ENCODE assay signal across 32 cellular contexts in the genomic region with DNA sequence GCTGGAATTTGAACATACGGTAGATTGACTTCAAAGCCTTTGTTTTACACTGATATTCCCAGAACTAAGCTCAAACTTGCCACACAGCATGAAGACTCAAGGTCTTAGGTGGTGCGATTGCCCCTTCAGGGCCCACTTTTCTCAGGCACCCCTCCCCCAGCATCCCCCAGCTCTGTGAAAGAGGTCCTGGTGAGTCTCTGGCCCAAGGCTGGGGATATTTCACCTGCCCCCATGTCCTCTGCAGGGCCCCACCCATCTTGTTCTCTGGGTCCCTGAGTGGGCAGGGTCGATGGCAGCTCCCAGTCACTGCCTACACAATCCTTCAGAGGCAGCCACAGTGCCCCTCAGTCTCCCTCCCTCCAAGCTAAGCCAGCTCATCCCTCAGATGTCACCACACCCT.
"Had no signal": no experiment of that assay in that cellular context is flagged by ENCODE, and none has a peak within 500 bp of the region (broad histone marks: within the 10 kb centered on the region; RNA-seq: fewer than 3 reads in every experiment).

No MANE protein-coding gene starts in this region.

- FAIRE-seq: K562 had no signal

- H3K27ac Mint-ChIP-seq: activated B cell treated with CpG ODN at 0.5 μM for 24 hours; activated CD4-positive, alpha-beta memory T cell treated with anti-CD3 and anti-CD28 coated beads, Interleukin-2, amount 10 ng/mL, durations not matched to agents 7 days and 5 days; activated naive CD4-positive, alpha-beta T cell treated with anti-CD3 and anti-CD28 coated beads for 36 hours; activated naive CD4-positive, alpha-beta T cell treated with anti-CD3 and anti-CD28 coated beads, Interleukin-2, amount 50 U/mL, for 72 hours; activated naive CD8-positive, alpha-beta T cell treated with anti-CD3 and anti-CD28 coated beads, Interleukin-2, amount 50 U/mL, for 24 hours; activated T-cell treated with anti-CD3 and anti-CD28 coated beads, Interleukin-2, amount 50 U/mL, for 24 hours; activated T-helper 2 cell treated with anti-CD3 and anti-CD28 coated beads, Interferon-gamma antibody, Interleukin-2, Interleukin-4, amounts not matched to agents 10 μg/mL and 5 μg/mL and 100 μg/mL, durations not matched to agents 14 hours and 24 hours and 36 hours had no signal

- H3K36me3 ChIP-seq: Peyer's patch had no signal

- H3K27me3 ChIP-seq: Peyer's patch had no signal

- DNase-seq: activated B cell treated with CpG ODN at 0.5 μM for 24 hours; activated CD4-positive, alpha-beta T cell treated with anti-CD3 and anti-CD28 coated beads for 4 hours; activated CD4-positive, CD25-positive, alpha-beta regulatory T cell treated with anti-CD3 and anti-CD28 coated beads, Interleukin-2, amount 50 U/mL, for 72 hours; activated gamma-delta T cell; activated naive CD4-positive, alpha-beta T cell treated with anti-CD3 and anti-CD28 coated beads for 36 hours; activated naive CD8-positive, alpha-beta T cell treated with anti-CD3 and anti-CD28 coated beads, Interleukin-2, amount 50 U/mL, for 24 hours; activated T-cell treated with anti-CD3 and anti-CD28 coated beads, Interleukin-2, amount 50 U/mL, for 24 hours; anterior cingulate cortex; NCI-H1092 treated with DMSO at 0.1 percent for 48 hours; NCI-H1417; NCI-H146; NCI-H187; NCI-H2029 treated with DMSO at 0.1 percent for 48 hours; NCI-H2107; NCI-H2171; NCI-H510A; NCI-H526; NCI-H748 treated with DMSO at 0.1 percent for 48 hours; NK-92 treated with Interleukin-12 subunit alpha and Interleukin-12 subunit beta, amount 100 ng/mL, for 24 hours; PC-3; Peyer's patch; RPMI8226; SIG-M5; T-helper 1 cell; T-helper 2 cell; T-helper 9 cell had no signal

- H3K4me3 ChIP-seq: K562, Peyer's patch had no signal

- H3K27me3 Mint-ChIP-seq: activated CD4-positive, alpha-beta memory T cell treated with anti-CD3 and anti-CD28 coated beads, Interleukin-2, amount 10 ng/mL, durations not matched to agents 7 days and 5 days had no signal

- ATAC-seq: activated naive CD4-positive, alpha-beta T cell treated with anti-CD3 and anti-CD28 coated beads, Interleukin-2, amount 50 U/mL, for 72 hours; activated naive CD8-positive, alpha-beta T cell treated with anti-CD3 and anti-CD28 coated beads, Interleukin-2, amount 50 U/mL, for 24 hours; K562; PC-3; SK-N-SH treated with all-trans-retinoic acid at 6 μM for 48 hours had no signal

- H3K4me1 Mint-ChIP-seq: activated B cell treated with CpG ODN at 0.5 μM for 24 hours; activated CD4-positive, alpha-beta memory T cell treated with anti-CD3 and anti-CD28 coated beads, Interleukin-2, amount 10 ng/mL, durations not matched to agents 7 days and 5 days; activated naive CD8-positive, alpha-beta T cell treated with anti-CD3 and anti-CD28 coated beads, Interleukin-2, amount 50 U/mL, for 24 hours had no signal

- H3K36me3 Mint-ChIP-seq: activated naive CD4-positive, alpha-beta T cell treated with anti-CD3 and anti-CD28 coated beads, Interleukin-2, amount 50 U/mL, for 72 hours; brain had no signal

- H3K4me3 Mint-ChIP-seq: activated B cell treated with CpG ODN at 0.5 μM for 24 hours; activated CD4-positive, alpha-beta memory T cell treated with anti-CD3 and anti-CD28 coated beads, Interleukin-2, amount 10 ng/mL, durations not matched to agents 7 days and 5 days; activated naive CD4-positive, alpha-beta T cell treated with anti-CD3 and anti-CD28 coated beads for 36 hours; activated naive CD8-positive, alpha-beta T cell treated with anti-CD3 and anti-CD28 coated beads, Interleukin-2, amount 50 U/mL, for 24 hours; activated T-cell treated with anti-CD3 and anti-CD28 coated beads, Interleukin-2, amount 50 U/mL, for 24 hours; brain had no signal

- H3K9me3 Mint-ChIP-seq: activated CD4-positive, alpha-beta memory T cell treated with anti-CD3 and anti-CD28 coated beads, Interleukin-2, amount 10 ng/mL, durations not matched to agents 7 days and 5 days; activated naive CD8-positive, alpha-beta T cell treated with anti-CD3 and anti-CD28 coated beads, Interleukin-2, amount 50 U/mL, for 24 hours; activated T-helper 2 cell treated with anti-CD3 and anti-CD28 coated beads, Interferon-gamma antibody, Interleukin-2, Interleukin-4, amounts not matched to agents 10 μg/mL and 5 μg/mL and 100 μg/mL, durations not matched to agents 14 hours and 24 hours and 36 hours had no signal
